Comparison of ENCODE assay signal across 8 cellular contexts in the genomic region with DNA sequence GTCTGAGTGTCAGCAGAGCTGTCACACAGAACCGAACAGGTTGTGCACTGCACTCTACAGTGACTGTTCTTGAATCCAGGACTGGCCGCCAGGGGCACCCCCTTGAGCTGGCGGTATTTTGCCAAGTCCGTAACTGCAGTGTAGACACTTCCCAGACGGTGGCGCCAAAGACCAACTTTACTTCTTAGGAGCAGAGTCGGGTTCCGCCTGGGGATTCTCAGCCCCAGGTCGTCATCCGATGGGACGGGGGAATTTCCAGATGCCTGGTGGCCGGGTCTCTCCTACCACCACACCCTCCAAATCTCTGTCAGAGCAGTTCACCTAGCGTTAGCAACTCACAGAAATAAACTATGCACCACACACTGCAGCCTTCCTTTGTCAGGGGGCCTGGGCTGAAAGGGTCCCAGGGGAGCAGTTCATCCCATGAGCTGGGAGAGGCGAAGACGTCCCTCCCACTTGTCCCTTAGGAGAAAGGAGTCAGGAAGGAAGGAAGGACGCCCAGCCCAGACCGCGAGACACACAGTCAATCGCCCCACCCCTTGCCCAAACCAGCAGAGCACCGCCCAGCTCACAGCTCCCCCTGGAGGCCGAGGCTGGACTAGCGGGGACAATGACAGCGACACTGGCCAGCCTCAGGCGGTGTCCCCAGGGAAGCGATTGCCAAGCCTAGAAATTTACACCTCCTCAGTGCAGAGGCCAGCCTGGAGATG. TPM values are rescaled to one million over a fixed set of nuclear protein-coding genes. Genes with fewer than 3 reads are reported as not detected.
DNase-seq lines count a peak whose midpoint lies in the region; ATAC-seq, FAIRE-seq and TF ChIP-seq lines count a peak whose summit lies in the region.

No MANE protein-coding gene starts in this region.

- H3K4me3 ChIP-seq in HepG2 (replicated peaks in 1 of 3; ENCODE audit: insufficient read depth in 1 of 3, low read depth in 2 of 3, low read length in 3 of 3): peak overlapping the region; percentile 63 to 84 (median 75)

- peak overlapping the region; percentile 82 to 91 for H3K4me3 Mint-ChIP-seq in CD14-positive monocyte

- TF ChIP-seq CTCF in CD14-positive monocyte (IDR thresholded peaks at IDR 0.05): peak; percentile 93
- TF ChIP-seq CTCF in HepG2 (CRISPR knock-in tag; IDR thresholded peaks at IDR 0.05): peak; percentile 88

- H2AFZ ChIP-seq in HepG2 (ENCODE audit: low read length): no peak overlapping the region

- H4K20me1 ChIP-seq in HepG2 (ENCODE audit: insufficient read depth, low read length): no peaks in the 10 kb centered on the region

- H3K9me3 ChIP-seq in HepG2 (ENCODE audit: low read length): no peaks in the 10 kb centered on the region

- CTCF ChIA-PET in HepG2 (lab: Yijun Ruan, JAX; ENCODE audit: low intra/inter-chr PET ratio, low total read pairs): interaction anchor here (0.5 to 2.9 kb wide), 18 partner anchors 9 to 593 kb away, joined by 3 to 118 read pairs (median 8); partner anchors contain the start of genes ATP6V0D1, C16orf86, CARMIL2 and CTCF

- peak overlapping the region; percentile 94 for H3K4me2 ChIP-seq in HepG2 (ENCODE audit: low read depth, low read length)

- H3K27ac Mint-ChIP-seq in CD14-positive monocyte: peak overlapping the region; percentile 99 to 100 (median 100)

- TF ChIP-seq POLR2A in HepG2 (IDR thresholded peaks at IDR 0.05; ENCODE audit: insufficient read depth in 1 of 2, low read depth in 2 of 2, low read length in 2 of 2): no peak

- no peaks in the 10 kb centered on the region for H3K36me3 ChIP-seq in HepG2 (replicated peaks in 1 of 2; ENCODE audit: control insufficient read depth in 1 of 2, insufficient read depth in 2 of 2, low read length in 2 of 2)

- H3K79me2 ChIP-seq in HepG2 (ENCODE audit: insufficient read depth, low read length): no peaks in the 10 kb centered on the region

- in situ Hi-C loops in HepG2 (cut with HindIII; ENCODE audit: extremely low pct_ligation_motif_present, low pct_unique_long_range_greater_than_20kb): no loop called here

- no TSS peak for BruUV-seq in HepG2 (replicated peaks; lab: Mats Ljungman, UMichigan)

- peak; percentile 99 for FAIRE-seq in HepG2 (lab: Jason Lieb, UNC)

- H3K9me3 Mint-ChIP-seq in CD14-positive monocyte: peaks cover 0 to 3% (median 0%) of the 10 kb centered on the region in 7 donors

- peaks cover 6 to 16% (median 10%) of the 10 kb centered on the region in 3 donors for H3K27me3 Mint-ChIP-seq in CD14-positive monocyte (ENCODE audit: low read depth in 3 of 3)

- peak; percentile 94 for TF ChIP-seq RAD21 in HepG2 (CRISPR knock-in tag; IDR thresholded peaks at IDR 0.05)

- H3K4me1 Mint-ChIP-seq in CD14-positive monocyte: peaks cover 45% of the 10 kb centered on the region

- peaks cover 0 to 6% of the 10 kb centered on the region in 2 donors for H3K36me3 Mint-ChIP-seq in CD14-positive monocyte

- H3K9ac ChIP-seq in HepG2 (ENCODE audit: insufficient read depth, low read depth, low read length): peak overlapping the region; percentile 36

- intact Hi-C loops in CD14-positive monocyte (cut with micrococcal nuclease): loop anchor here in 1 of 2 donors (5.0 to 10.0 kb wide), 2 partner anchors 41 to 144 kb away; partner anchors contain the start of genes ACD, C16orf86, CTCF and ENKD1
- intact Hi-C loops in HepG2 (cut with micrococcal nuclease; ENCODE audit: unreplicated experiment): loop anchor here (1.0 kb wide), 3 partner anchors 41 to 147 kb away; partner anchors contain the start of gene CTCF

- 1% methylated on average over 22 of the region's 25 CpGs for WGBS in HepG2 (ENCODE audit: low lambda C conversion rate)

- DNase-seq in CD14-positive monocyte (ENCODE audit: low spot score) (peak; percentile 95), NCI-H526 treated with DMSO at 0.1 percent for 48 hours (lab: John Stamatoyannopoulos, UW) (peak; percentile 77), dermis blood vessel endothelial cell (peak; percentile 98), HepG2 (ENCODE audit: low spot score) (peak; percentile 95)
- peak; percentile 99 for DNase-seq in activated CD4-positive, alpha-beta T cell treated with anti-CD3 and anti-CD28 coated beads, Interleukin-2, amount 50 U/mL, for 1 hour
- DNase-seq in stimulated activated CD4-positive, alpha-beta T cell treated with anti-CD3 and anti-CD28 coated beads, Interleukin-2, amount 100 ng/mL, for 48 hours: peak; percentile 99 to 100

- peak overlapping the region; percentile 37 for H3K27ac ChIP-seq in HepG2 (ENCODE audit: extremely low read length, insufficient read depth, low read length)

- POLR2A ChIA-PET in HepG2 (lab: Yijun Ruan, JAX): interaction anchor here (0.6 to 2.0 kb wide), 12 partner anchors 8 to 532 kb away, joined by 3 to 10 read pairs (median 4); partner anchors contain the start of genes ACD, ATP6V0D1, ENKD1 and HSD11B2

- peaks cover 54% of the 10 kb centered on the region for H3K4me1 ChIP-seq in HepG2 (ENCODE audit: insufficient read depth, low read length)

- peak; percentile 68 for ATAC-seq in GM19372 (IDR thresholded peaks at IDR 0.05; ENCODE audit: low read depth, unreplicated experiment)
- ATAC-seq in HG03521 (IDR thresholded peaks at IDR 0.05; ENCODE audit: unreplicated experiment): peak; percentile 72
- ATAC-seq in HepG2: peak; percentile 89

- peaks cover 9 to 38% of the 10 kb centered on the region in 2 experiments; a peak in 4 of 5 replicates for H3K27me3 ChIP-seq in HepG2 (ENCODE audit: control insufficient read depth in 1 of 2, insufficient read depth in 2 of 2, low read length in 2 of 2)

- 0 out of 4 replicates have a peak, but pooled peaks of 1 of the 2 experiments have one; percentile 3 for TF ChIP-seq EP300 in HepG2 (IDR thresholded peaks at IDR 0.05; ENCODE audit: low read depth in 2 of 2, low read length in 2 of 2)
- no peak for TF ChIP-seq EP300 in HepG2 (CRISPR knock-in tag; IDR thresholded peaks at IDR 0.05; ENCODE audit: borderline replicate concordance)

RNA-seq across cellular contexts. Expression of gene RIPOR1, which starts 7.4 kb away (rescaled TPM):
- polyA plus RNA-seq in CD14-positive monocyte: 10 to 100 TPM in 1 of 2 donors, 1 to 10 TPM in 1; 8.6 to 17.5 TPM
- 74.9 and 149 TPM in 2 replicates for total RNA-seq in dermis blood vessel endothelial cell
- total RNA-seq in HepG2 (2016; rRNA removed; fragmentation: Illumina TruSeq; extraction: Trizol): 4.6 and 11.2 TPM in 2 replicates
- total RNA-seq in HepG2 (2016; cell fraction: cytosol; rRNA removed; fragmentation: Illumina TruSeq; extraction: Trizol; ENCODE audit: low read depth): 3.4 and 4.7 TPM in 2 replicates
- total RNA-seq in HepG2 (2016; cell fraction: insoluble cytoplasmic fraction; rRNA removed; fragmentation: Illumina TruSeq; extraction: Trizol): 3.9 and 9.6 TPM in 2 replicates
- 8.9 and 11.8 TPM in 2 replicates for total RNA-seq in HepG2 (2016; cell fraction: membrane; rRNA removed; fragmentation: Illumina TruSeq; extraction: Trizol)
- 12.3 and 18.6 TPM in 2 replicates for total RNA-seq in HepG2 (2016; cell fraction: nucleus; rRNA removed; fragmentation: Illumina TruSeq; extraction: Trizol)
- polyA plus RNA-seq in HepG2 (2011; rRNA removed): 5.7 and 8.1 TPM in 2 replicates
- 2.4 and 3.4 TPM in 2 replicates for polyA plus RNA-seq in HepG2 (2011; cell fraction: cytosol; rRNA removed)
- 40.0 and 43.3 TPM in 2 replicates for polyA plus RNA-seq in HepG2 (2011; cell fraction: nucleus; rRNA removed)
- polyA plus RNA-seq in HepG2 (2012): 16.0 and 16.5 TPM in 2 replicates
- polyA plus RNA-seq in HepG2 (2016; cell fraction: cytosol; fragmentation: Illumina TruSeq; extraction: Trizol; ENCODE audit: low read depth): 1.9 and 2.2 TPM in 2 replicates
- polyA plus RNA-seq in HepG2 (2016; cell fraction: insoluble cytoplasmic fraction; fragmentation: Illumina TruSeq; extraction: Trizol; ENCODE audit: low read depth): 7.7 and 13.5 TPM in 2 replicates
- 5.9 and 6.9 TPM in 2 replicates for polyA plus RNA-seq in HepG2 (2016; cell fraction: membrane; fragmentation: Illumina TruSeq; extraction: Trizol; ENCODE audit: low read depth)
- 26.9 and 30.6 TPM in 2 replicates for polyA plus RNA-seq in HepG2 (2016; cell fraction: nucleus; fragmentation: Illumina TruSeq; extraction: Trizol; ENCODE audit: insufficient read depth, low read depth)
- polyA minus RNA-seq in HepG2 (2011; rRNA and poly(A)+ RNA removed; ENCODE audit: low replicate concordance): 7.9 and 21.6 TPM in 2 replicates
- polyA minus RNA-seq in HepG2 (2011; cell fraction: cytosol; rRNA and poly(A)+ RNA removed): 6.8 and 12.0 TPM in 2 replicates
- 11.6 and 18.2 TPM in 2 replicates for polyA minus RNA-seq in HepG2 (2011; cell fraction: nucleus; rRNA and poly(A)+ RNA removed)

RNA-seq across cellular contexts. Expression of gene AGRP, which starts 37.9 kb away (rescaled TPM):
- polyA plus RNA-seq in CD14-positive monocyte (under 1 TPM; 0.32 to 0.54 TPM), HepG2 (2011; rRNA removed) (not detected in 2 replicates)
- total RNA-seq in dermis blood vessel endothelial cell (not detected in 2 replicates), HepG2 (2016; rRNA removed; fragmentation: Illumina TruSeq; extraction: Trizol) (not detected in 2 replicates)
- not detected in 2 replicates for total RNA-seq in HepG2 (2016; cell fraction: cytosol; rRNA removed; fragmentation: Illumina TruSeq; extraction: Trizol; ENCODE audit: low read depth)
- total RNA-seq in HepG2 (2016; cell fraction: insoluble cytoplasmic fraction; rRNA removed; fragmentation: Illumina TruSeq; extraction: Trizol): not detected in 2 replicates
- total RNA-seq in HepG2 (2016; cell fraction: membrane; rRNA removed; fragmentation: Illumina TruSeq; extraction: Trizol): 0.28 TPM in 1 of 2 replicates, not detected in the other
- total RNA-seq in HepG2 (2016; cell fraction: nucleus; rRNA removed; fragmentation: Illumina TruSeq; extraction: Trizol): not detected in 2 replicates
- polyA plus RNA-seq in HepG2 (2011; cell fraction: cytosol; rRNA removed): 0.34 TPM in 1 of 2 replicates, not detected in the other
- polyA plus RNA-seq in HepG2 (2011; cell fraction: nucleus; rRNA removed): not detected in 2 replicates
- polyA plus RNA-seq in HepG2 (2012): 0.75 TPM in 1 of 2 replicates, not detected in the other
- polyA plus RNA-seq in HepG2 (2016; cell fraction: cytosol; fragmentation: Illumina TruSeq; extraction: Trizol; ENCODE audit: low read depth): not detected in 2 replicates
- not detected in 2 replicates for polyA plus RNA-seq in HepG2 (2016; cell fraction: insoluble cytoplasmic fraction; fragmentation: Illumina TruSeq; extraction: Trizol; ENCODE audit: low read depth)
- not detected in 2 replicates for polyA plus RNA-seq in HepG2 (2016; cell fraction: membrane; fragmentation: Illumina TruSeq; extraction: Trizol; ENCODE audit: low read depth)
- polyA plus RNA-seq in HepG2 (2016; cell fraction: nucleus; fragmentation: Illumina TruSeq; extraction: Trizol; ENCODE audit: insufficient read depth, low read depth): not detected in 2 replicates
- not detected in 2 replicates for polyA minus RNA-seq in HepG2 (2011; rRNA and poly(A)+ RNA removed; ENCODE audit: low replicate concordance)
- not detected in 2 replicates for polyA minus RNA-seq in HepG2 (2011; cell fraction: cytosol; rRNA and poly(A)+ RNA removed)
- not detected in 2 replicates for polyA minus RNA-seq in HepG2 (2011; cell fraction: nucleus; rRNA and poly(A)+ RNA removed)

RNA-seq across cellular contexts. Expression of gene ATP6V0D1, which starts 40.3 kb away (rescaled TPM):
- polyA plus RNA-seq in CD14-positive monocyte: 100 to 1,000 TPM; 631 to 687 TPM
- 134 and 155 TPM in 2 replicates for total RNA-seq in dermis blood vessel endothelial cell
- 49.5 and 51.1 TPM in 2 replicates for total RNA-seq in HepG2 (2016; rRNA removed; fragmentation: Illumina TruSeq; extraction: Trizol)
- total RNA-seq in HepG2 (2016; cell fraction: cytosol; rRNA removed; fragmentation: Illumina TruSeq; extraction: Trizol; ENCODE audit: low read depth): 13.5 and 16.0 TPM in 2 replicates
- 45.3 and 52.4 TPM in 2 replicates for total RNA-seq in HepG2 (2016; cell fraction: insoluble cytoplasmic fraction; rRNA removed; fragmentation: Illumina TruSeq; extraction: Trizol)
- total RNA-seq in HepG2 (2016; cell fraction: membrane; rRNA removed; fragmentation: Illumina TruSeq; extraction: Trizol): 23.6 and 25.5 TPM in 2 replicates
- 26.3 and 30.4 TPM in 2 replicates for total RNA-seq in HepG2 (2016; cell fraction: nucleus; rRNA removed; fragmentation: Illumina TruSeq; extraction: Trizol)
- 54.2 and 61.3 TPM in 2 replicates for polyA plus RNA-seq in HepG2 (2011; rRNA removed)
- polyA plus RNA-seq in HepG2 (2011; cell fraction: cytosol; rRNA removed): 55.2 and 57.9 TPM in 2 replicates
- polyA plus RNA-seq in HepG2 (2011; cell fraction: nucleus; rRNA removed): 32.7 and 35.9 TPM in 2 replicates
- 29.3 and 41.3 TPM in 2 replicates for polyA plus RNA-seq in HepG2 (2012)
- 16.4 and 17.3 TPM in 2 replicates for polyA plus RNA-seq in HepG2 (2016; cell fraction: cytosol; fragmentation: Illumina TruSeq; extraction: Trizol; ENCODE audit: low read depth)
- polyA plus RNA-seq in HepG2 (2016; cell fraction: insoluble cytoplasmic fraction; fragmentation: Illumina TruSeq; extraction: Trizol; ENCODE audit: low read depth): 55.4 and 63.8 TPM in 2 replicates
- polyA plus RNA-seq in HepG2 (2016; cell fraction: membrane; fragmentation: Illumina TruSeq; extraction: Trizol; ENCODE audit: low read depth): 21.4 and 22.6 TPM in 2 replicates
- polyA plus RNA-seq in HepG2 (2016; cell fraction: nucleus; fragmentation: Illumina TruSeq; extraction: Trizol; ENCODE audit: insufficient read depth, low read depth): 45.0 and 53.3 TPM in 2 replicates
- polyA minus RNA-seq in HepG2 (2011; rRNA and poly(A)+ RNA removed; ENCODE audit: low replicate concordance): 104 and 246 TPM in 2 replicates
- 37.9 and 45.0 TPM in 2 replicates for polyA minus RNA-seq in HepG2 (2011; cell fraction: cytosol; rRNA and poly(A)+ RNA removed)
- 14.7 and 19.8 TPM in 2 replicates for polyA minus RNA-seq in HepG2 (2011; cell fraction: nucleus; rRNA and poly(A)+ RNA removed)

RNA-seq across cellular contexts. Expression of gene CTCF, which starts 41.1 kb away (rescaled TPM):
- polyA plus RNA-seq in CD14-positive monocyte (10 to 100 TPM in 1 of 2 donors, 1 to 10 TPM in 1; 8.4 to 17.7 TPM), HepG2 (2011; rRNA removed) (19.5 and 20.8 TPM in 2 replicates)
- total RNA-seq in dermis blood vessel endothelial cell (30.3 and 36.3 TPM in 2 replicates), HepG2 (2016; rRNA removed; fragmentation: Illumina TruSeq; extraction: Trizol) (37.5 and 59.3 TPM in 2 replicates)
- 34.6 and 44.2 TPM in 2 replicates for total RNA-seq in HepG2 (2016; cell fraction: cytosol; rRNA removed; fragmentation: Illumina TruSeq; extraction: Trizol; ENCODE audit: low read depth)
- total RNA-seq in HepG2 (2016; cell fraction: insoluble cytoplasmic fraction; rRNA removed; fragmentation: Illumina TruSeq; extraction: Trizol): 39.6 and 55.1 TPM in 2 replicates
- 33.3 and 34.7 TPM in 2 replicates for total RNA-seq in HepG2 (2016; cell fraction: membrane; rRNA removed; fragmentation: Illumina TruSeq; extraction: Trizol)
- total RNA-seq in HepG2 (2016; cell fraction: nucleus; rRNA removed; fragmentation: Illumina TruSeq; extraction: Trizol): 29.9 and 36.5 TPM in 2 replicates
- 13.7 and 18.2 TPM in 2 replicates for polyA plus RNA-seq in HepG2 (2011; cell fraction: cytosol; rRNA removed)
- polyA plus RNA-seq in HepG2 (2011; cell fraction: nucleus; rRNA removed): 11.7 and 14.3 TPM in 2 replicates
- 30.2 and 31.1 TPM in 2 replicates for polyA plus RNA-seq in HepG2 (2012)
- polyA plus RNA-seq in HepG2 (2016; cell fraction: cytosol; fragmentation: Illumina TruSeq; extraction: Trizol; ENCODE audit: low read depth): 4.1 and 4.9 TPM in 2 replicates
- polyA plus RNA-seq in HepG2 (2016; cell fraction: insoluble cytoplasmic fraction; fragmentation: Illumina TruSeq; extraction: Trizol; ENCODE audit: low read depth): 70.3 and 81.8 TPM in 2 replicates
- 17.1 and 17.9 TPM in 2 replicates for polyA plus RNA-seq in HepG2 (2016; cell fraction: membrane; fragmentation: Illumina TruSeq; extraction: Trizol; ENCODE audit: low read depth)
- 63.9 and 64.9 TPM in 2 replicates for polyA plus RNA-seq in HepG2 (2016; cell fraction: nucleus; fragmentation: Illumina TruSeq; extraction: Trizol; ENCODE audit: insufficient read depth, low read depth)
- 21.8 and 43.8 TPM in 2 replicates for polyA minus RNA-seq in HepG2 (2011; rRNA and poly(A)+ RNA removed; ENCODE audit: low replicate concordance)
- polyA minus RNA-seq in HepG2 (2011; cell fraction: cytosol; rRNA and poly(A)+ RNA removed): 20.8 and 21.5 TPM in 2 replicates
- 17.9 and 26.4 TPM in 2 replicates for polyA minus RNA-seq in HepG2 (2011; cell fraction: nucleus; rRNA and poly(A)+ RNA removed)

Comparison
In these comparisons a context has a peak if more than half of its experiments do, and no peak if none do; other contexts are left out.
1. Peak in every context shown above with its lines: DNase-seq, ATAC-seq, H3K4me3 ChIP-seq and H3K27ac ChIP-seq.